In genomic region chr3:187745201-187746058, GRCh38 we compare ENCODE assay signal across 1 cellular context.
TF ChIP-seq lines count a peak whose summit lies in the region.

Gene BCL6, minus strand, starts transcription at chr3:187745468. Its CDS starts 11,775 bp downstream, at chr3:187733693.

TF ChIP-seq in K562, 482 proteins besides CTCF, POLR2A, EP300 and RAD21 (continued from another document and continues in another):
- TF ChIP-seq RERE (CRISPR knock-in tag; IDR thresholded peaks at IDR 0.05; ENCODE audit: borderline replicate concordance) (no peak), SIN3A (IDR thresholded peaks at IDR 0.05; ENCODE audit: borderline replicate concordance in 2 of 2, control insufficient read depth in 1 of 2, low read depth in 2 of 2, low read length in 2 of 2) (peak in 1 of 2 experiments; percentile 77; a peak in 1 of 4 replicates), ZFP1 (CRISPR knock-in tag; IDR thresholded peaks at IDR 0.05) (no peak), TBL1XR1 (IDR thresholded peaks at IDR 0.05; ENCODE audit: low read length in 2 of 2) (peak in 1 of 2 experiments; percentile 76; a peak in 2 of 4 replicates), USF2 (CRISPR knock-in tag; IDR thresholded peaks at IDR 0.05) (peak; percentile 98), ILK (tag; IDR thresholded peaks at IDR 0.05; ENCODE audit: borderline replicate concordance, low read depth) (no peak), FOXA3 (CRISPR knock-in tag; conservative IDR thresholded peaks at IDR 0.05 in 1 of 2, IDR thresholded peaks at IDR 0.05 in 1 of 2) (no peak), ZNF507 (tag; conservative IDR thresholded peaks at IDR 0.05) (no peak), SIX5 (IDR thresholded peaks at IDR 0.05; ENCODE audit: borderline replicate concordance in 1 of 2, insufficient read depth in 1 of 2, low read depth in 1 of 2, low read length in 2 of 2) (peak; percentile 57 to 69), ZBTB5 (IDR thresholded peaks at IDR 0.05) (no peak), PRDM10 (IDR thresholded peaks at IDR 0.05; ENCODE audit: partially characterized antibody) (peak; percentile 100), FIP1L1 (IDR thresholded peaks at IDR 0.05; ENCODE audit: low read depth, low read length, poor library complexity, severe bottlenecking) (peak; percentile 42), ZNF232 (CRISPR knock-in tag; IDR thresholded peaks at IDR 0.05) (no peak), RNF2 (IDR thresholded peaks at IDR 0.05) (peak; percentile 90), ZNF277 (CRISPR knock-in tag; IDR thresholded peaks at IDR 0.05; ENCODE audit: borderline replicate concordance) (no peak), ZEB2 (IDR thresholded peaks at IDR 0.05) (0 out of 2 replicates have a peak, but pooled peaks have one; percentile 57), GTF2E2 (tag; IDR thresholded peaks at IDR 0.05) (peak; percentile 91), HNRNPL (IDR thresholded peaks at IDR 0.05; ENCODE audit: low read depth, low read length) (no peak), ELF2 (CRISPR knock-in tag; IDR thresholded peaks at IDR 0.05) (no peak; the same call in 1 of the 2 replicates), SP1 (CRISPR knock-in tag; IDR thresholded peaks at IDR 0.05) (peak; percentile 70), CC2D1A (IDR thresholded peaks at IDR 0.05) (0 out of 2 replicates have a peak, but pooled peaks have one; percentile 32), XRCC3 (IDR thresholded peaks at IDR 0.05) (no peak), TAL1 (IDR thresholded peaks at IDR 0.05) (peak; percentile 3; the same call in 1 of the 2 replicates), XRCC5 (IDR thresholded peaks at IDR 0.05; ENCODE audit: low read depth, low read length) (0 out of 2 replicates have a peak, but pooled peaks have one; percentile 39), THRA (IDR thresholded peaks at IDR 0.05) (no peak), ZBTB12 (CRISPR knock-in tag; IDR thresholded peaks at IDR 0.05) (peak; percentile 85), TSC22D4 (tag; IDR thresholded peaks at IDR 0.05) (no peak), RCOR1 (IDR thresholded peaks at IDR 0.05; ENCODE audit: borderline replicate concordance in 1 of 2, low read depth in 2 of 2, low read length in 2 of 2) (peak in 1 of 2 experiments; percentile 54; a peak in 1 of 4 replicates), TFAP4 (CRISPR knock-in tag; IDR thresholded peaks at IDR 0.05; ENCODE audit: borderline replicate concordance) (peak; percentile 93), FOSL1 (tag; conservative IDR thresholded peaks at IDR 0.05) (peak; percentile 84), CREM (IDR thresholded peaks at IDR 0.05; ENCODE audit: low read depth) (peak; percentile 93), CBFA2T3 (IDR thresholded peaks at IDR 0.05) (no peak), ATF4 (CRISPR knock-in tag; IDR thresholded peaks at IDR 0.05) (peak; percentile 78), POLR2B (IDR thresholded peaks at IDR 0.05; ENCODE audit: low read depth, partially characterized antibody) (peak; percentile 85)
